ENCODE assay signal across 1 cellular context in the genomic region with DNA sequence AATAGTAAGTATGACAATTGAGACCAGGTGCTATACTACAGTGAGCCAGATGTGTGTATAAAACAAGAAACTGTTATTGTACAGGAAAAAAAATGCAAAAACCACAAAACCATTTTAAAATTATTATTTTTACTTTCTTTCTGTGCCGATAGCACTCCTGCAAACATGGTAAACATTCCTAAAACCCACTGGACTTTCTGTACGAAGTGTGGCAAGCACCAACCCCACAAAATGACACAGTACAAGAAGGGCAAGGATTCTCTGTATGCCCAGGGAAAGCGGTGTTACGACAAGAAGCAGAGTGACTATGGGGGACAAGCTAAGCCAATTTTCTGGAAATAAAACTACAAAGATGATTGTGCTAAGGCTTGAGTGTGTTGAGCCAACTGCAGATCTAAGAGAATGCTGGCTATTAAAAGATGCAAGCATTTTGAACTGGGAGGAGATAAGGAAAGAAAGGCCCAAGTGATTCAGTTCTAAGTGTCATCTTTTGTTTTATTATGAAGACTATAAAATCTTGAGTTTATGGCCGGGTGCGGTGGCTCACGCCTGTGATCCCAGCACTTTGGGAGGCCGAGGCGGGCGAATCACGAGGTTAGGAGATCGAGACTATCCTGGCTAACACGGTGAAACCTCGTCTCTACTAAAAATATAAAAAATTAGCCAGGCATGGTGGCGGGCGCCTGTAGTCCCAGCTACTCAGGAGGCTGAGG.
A peak's percentile ranks its signal among the peaks of the same experiment; 100 is the strongest.
TF ChIP-seq lines count a peak whose summit lies in the region.

No MANE protein-coding gene starts in this region.

TF ChIP-seq in HCT116, 20 proteins besides CTCF, POLR2A, EP300 and RAD21:
- TF ChIP-seq SP1 (IDR thresholded peaks at IDR 0.05; ENCODE audit: low read depth): peak; percentile 24; the same call in 1 of the 2 replicates
